1 cellular context compared by ENCODE assay signal in genomic region chr7:27177795-27178320, GRCh38.
TF ChIP-seq lines count a peak whose summit lies in the region.

No MANE protein-coding gene starts in this region.

TF ChIP-seq in HEK293, 187 proteins besides CTCF, POLR2A, EP300 and RAD21 (continued from another document and continues in another):
- TF ChIP-seq, protein P1, sequence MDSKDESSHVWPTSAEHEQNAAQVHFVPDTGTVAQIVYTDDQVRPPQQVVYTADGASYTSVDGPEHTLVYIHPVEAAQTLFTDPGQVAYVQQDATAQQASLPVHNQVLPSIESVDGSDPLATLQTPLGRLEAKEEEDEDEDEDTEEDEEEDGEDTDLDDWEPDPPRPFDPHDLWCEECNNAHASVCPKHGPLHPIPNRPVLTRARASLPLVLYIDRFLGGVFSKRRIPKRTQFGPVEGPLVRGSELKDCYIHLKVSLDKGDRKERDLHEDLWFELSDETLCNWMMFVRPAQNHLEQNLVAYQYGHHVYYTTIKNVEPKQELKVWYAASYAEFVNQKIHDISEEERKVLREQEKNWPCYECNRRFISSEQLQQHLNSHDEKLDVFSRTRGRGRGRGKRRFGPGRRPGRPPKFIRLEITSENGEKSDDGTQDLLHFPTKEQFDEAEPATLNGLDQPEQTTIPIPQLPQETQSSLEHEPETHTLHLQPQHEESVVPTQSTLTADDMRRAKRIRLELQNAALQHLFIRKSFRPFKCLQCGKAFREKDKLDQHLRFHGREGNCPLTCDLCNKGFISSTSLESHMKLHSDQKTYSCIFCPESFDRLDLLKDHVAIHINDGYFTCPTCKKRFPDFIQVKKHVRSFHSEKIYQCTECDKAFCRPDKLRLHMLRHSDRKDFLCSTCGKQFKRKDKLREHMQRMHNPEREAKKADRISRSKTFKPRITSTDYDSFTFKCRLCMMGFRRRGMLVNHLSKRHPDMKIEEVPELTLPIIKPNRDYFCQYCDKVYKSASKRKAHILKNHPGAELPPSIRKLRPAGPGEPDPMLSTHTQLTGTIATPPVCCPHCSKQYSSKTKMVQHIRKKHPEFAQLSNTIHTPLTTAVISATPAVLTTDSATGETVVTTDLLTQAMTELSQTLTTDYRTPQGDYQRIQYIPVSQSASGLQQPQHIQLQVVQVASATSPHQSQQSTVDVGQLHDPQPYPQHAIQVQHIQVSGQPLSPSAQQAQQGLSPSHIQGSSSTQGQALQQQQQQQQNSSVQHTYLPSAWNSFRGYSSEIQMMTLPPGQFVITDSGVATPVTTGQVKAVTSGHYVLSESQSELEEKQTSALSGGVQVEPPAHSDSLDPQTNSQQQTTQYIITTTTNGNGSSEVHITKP (tag by site-specific recombination; IDR thresholded peaks at IDR 0.05) = no peak
- TF ChIP-seq ZNF248 (tag by site-specific recombination; IDR thresholded peaks at IDR 0.05) (no peak), MYNN (tag by site-specific recombination; IDR thresholded peaks at IDR 0.05; ENCODE audit: borderline replicate concordance) (no peak), ZNF202 (tag by site-specific recombination; IDR thresholded peaks at IDR 0.05; ENCODE audit: borderline replicate concordance) (no peak), ZNF132 (tag by site-specific recombination; IDR thresholded peaks at IDR 0.05; ENCODE audit: borderline replicate concordance) (no peak), ZNF157 (tag by site-specific recombination; IDR thresholded peaks at IDR 0.05) (no peak), ZNF514 (tag by site-specific recombination; IDR thresholded peaks at IDR 0.05) (no peak), BCL11A (tag by site-specific recombination; IDR thresholded peaks at IDR 0.05; ENCODE audit: low read depth) (no peak), ZBTB17 (tag by site-specific recombination; IDR thresholded peaks at IDR 0.05) (peak; percentile 35; the same call in 1 of the 2 replicates), FEZF1 (tag by site-specific recombination; IDR thresholded peaks at IDR 0.05) (no peak), ZNF266 (tag by site-specific recombination; IDR thresholded peaks at IDR 0.05; ENCODE audit: low read depth) (no peak), KLF10 (tag by site-specific recombination; IDR thresholded peaks at IDR 0.05) (no peak), ZNF626 (tag by site-specific recombination; IDR thresholded peaks at IDR 0.05) (no peak), ZNF529 (tag by site-specific recombination; IDR thresholded peaks at IDR 0.05; ENCODE audit: insufficient replicate concordance) (no peak), ZNF701 (tag by site-specific recombination; IDR thresholded peaks at IDR 0.05) (no peak), ZNF639 (tag by site-specific recombination; IDR thresholded peaks at IDR 0.05) (no peak), ZNF366 (tag by site-specific recombination; conservative IDR thresholded peaks at IDR 0.05) (no peak), ZNF830 (tag by site-specific recombination; IDR thresholded peaks at IDR 0.05; ENCODE audit: low read depth) (no peak), ZBTB11 (tag by site-specific recombination; conservative IDR thresholded peaks at IDR 0.05; ENCODE audit: low read depth) (no peak), ZXDB (tag by site-specific recombination; IDR thresholded peaks at IDR 0.05) (0 out of 2 replicates have a peak, but pooled peaks have one; percentile 31), ZNF37A (tag by site-specific recombination; IDR thresholded peaks at IDR 0.05) (no peak), ZNF571 (tag by site-specific recombination; IDR thresholded peaks at IDR 0.05) (no peak), PRDM4 (tag by site-specific recombination; IDR thresholded peaks at IDR 0.05) (0 out of 2 replicates have a peak, but pooled peaks have one; percentile 2), ZNF792 (tag by site-specific recombination; IDR thresholded peaks at IDR 0.05) (no peak), HOXD13 (CRISPR knock-in tag; IDR thresholded peaks at IDR 0.05; ENCODE audit: borderline replicate concordance) (no peak), ZNF843 (tag by site-specific recombination; IDR thresholded peaks at IDR 0.05) (no peak), ZNF121 (tag by site-specific recombination; IDR thresholded peaks at IDR 0.05) (no peak), ZNF214 (tag by site-specific recombination; IDR thresholded peaks at IDR 0.05; ENCODE audit: borderline replicate concordance) (no peak)
- TF ChIP-seq, protein P2, sequence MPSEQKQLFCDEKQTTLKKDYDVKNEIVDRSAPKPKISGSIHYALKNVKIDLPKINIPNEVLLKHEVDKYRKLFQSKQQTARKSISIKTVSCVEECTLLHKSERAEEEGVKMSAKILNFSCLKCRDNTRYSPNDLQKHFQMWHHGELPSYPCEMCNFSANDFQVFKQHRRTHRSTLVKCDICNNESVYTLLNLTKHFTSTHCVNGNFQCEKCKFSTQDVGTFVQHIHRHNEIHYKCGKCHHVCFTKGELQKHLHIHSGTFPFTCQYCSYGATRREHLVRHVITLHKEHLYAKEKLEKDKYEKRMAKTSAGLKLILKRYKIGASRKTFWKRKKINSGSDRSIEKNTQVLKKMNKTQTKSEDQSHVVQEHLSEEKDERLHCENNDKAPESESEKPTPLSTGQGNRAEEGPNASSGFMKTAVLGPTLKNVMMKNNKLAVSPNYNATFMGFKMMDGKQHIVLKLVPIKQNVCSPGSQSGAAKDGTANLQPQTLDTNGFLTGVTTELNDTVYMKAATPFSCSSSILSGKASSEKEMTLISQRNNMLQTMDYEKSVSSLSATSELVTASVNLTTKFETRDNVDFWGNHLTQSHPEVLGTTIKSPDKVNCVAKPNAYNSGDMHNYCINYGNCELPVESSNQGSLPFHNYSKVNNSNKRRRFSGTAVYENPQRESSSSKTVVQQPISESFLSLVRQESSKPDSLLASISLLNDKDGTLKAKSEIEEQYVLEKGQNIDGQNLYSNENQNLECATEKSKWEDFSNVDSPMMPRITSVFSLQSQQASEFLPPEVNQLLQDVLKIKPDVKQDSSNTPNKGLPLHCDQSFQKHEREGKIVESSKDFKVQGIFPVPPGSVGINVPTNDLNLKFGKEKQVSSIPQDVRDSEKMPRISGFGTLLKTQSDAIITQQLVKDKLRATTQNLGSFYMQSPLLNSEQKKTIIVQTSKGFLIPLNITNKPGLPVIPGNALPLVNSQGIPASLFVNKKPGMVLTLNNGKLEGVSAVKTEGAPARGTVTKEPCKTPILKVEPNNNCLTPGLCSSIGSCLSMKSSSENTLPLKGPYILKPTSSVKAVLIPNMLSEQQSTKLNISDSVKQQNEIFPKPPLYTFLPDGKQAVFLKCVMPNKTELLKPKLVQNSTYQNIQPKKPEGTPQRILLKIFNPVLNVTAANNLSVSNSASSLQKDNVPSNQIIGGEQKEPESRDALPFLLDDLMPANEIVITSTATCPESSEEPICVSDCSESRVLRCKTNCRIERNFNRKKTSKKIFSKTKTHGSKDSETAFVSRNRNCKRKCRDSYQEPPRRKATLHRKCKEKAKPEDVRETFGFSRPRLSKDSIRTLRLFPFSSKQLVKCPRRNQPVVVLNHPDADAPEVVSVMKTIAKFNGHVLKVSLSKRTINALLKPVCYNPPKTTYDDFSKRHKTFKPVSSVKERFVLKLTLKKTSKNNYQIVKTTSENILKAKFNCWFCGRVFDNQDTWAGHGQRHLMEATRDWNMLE (tag by site-specific recombination; conservative IDR thresholded peaks at IDR 0.05; ENCODE audit: low read depth) = no peak
- TF ChIP-seq, protein P3, sequence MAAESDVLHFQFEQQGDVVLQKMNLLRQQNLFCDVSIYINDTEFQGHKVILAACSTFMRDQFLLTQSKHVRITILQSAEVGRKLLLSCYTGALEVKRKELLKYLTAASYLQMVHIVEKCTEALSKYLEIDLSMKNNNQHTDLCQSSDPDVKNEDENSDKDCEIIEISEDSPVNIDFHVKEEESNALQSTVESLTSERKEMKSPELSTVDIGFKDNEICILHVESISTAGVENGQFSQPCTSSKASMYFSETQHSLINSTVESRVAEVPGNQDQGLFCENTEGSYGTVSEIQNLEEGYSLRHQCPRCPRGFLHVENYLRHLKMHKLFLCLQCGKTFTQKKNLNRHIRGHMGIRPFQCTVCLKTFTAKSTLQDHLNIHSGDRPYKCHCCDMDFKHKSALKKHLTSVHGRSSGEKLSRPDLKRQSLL (tag by site-specific recombination; IDR thresholded peaks at IDR 0.05) = no peak
- TF ChIP-seq, protein P4, sequence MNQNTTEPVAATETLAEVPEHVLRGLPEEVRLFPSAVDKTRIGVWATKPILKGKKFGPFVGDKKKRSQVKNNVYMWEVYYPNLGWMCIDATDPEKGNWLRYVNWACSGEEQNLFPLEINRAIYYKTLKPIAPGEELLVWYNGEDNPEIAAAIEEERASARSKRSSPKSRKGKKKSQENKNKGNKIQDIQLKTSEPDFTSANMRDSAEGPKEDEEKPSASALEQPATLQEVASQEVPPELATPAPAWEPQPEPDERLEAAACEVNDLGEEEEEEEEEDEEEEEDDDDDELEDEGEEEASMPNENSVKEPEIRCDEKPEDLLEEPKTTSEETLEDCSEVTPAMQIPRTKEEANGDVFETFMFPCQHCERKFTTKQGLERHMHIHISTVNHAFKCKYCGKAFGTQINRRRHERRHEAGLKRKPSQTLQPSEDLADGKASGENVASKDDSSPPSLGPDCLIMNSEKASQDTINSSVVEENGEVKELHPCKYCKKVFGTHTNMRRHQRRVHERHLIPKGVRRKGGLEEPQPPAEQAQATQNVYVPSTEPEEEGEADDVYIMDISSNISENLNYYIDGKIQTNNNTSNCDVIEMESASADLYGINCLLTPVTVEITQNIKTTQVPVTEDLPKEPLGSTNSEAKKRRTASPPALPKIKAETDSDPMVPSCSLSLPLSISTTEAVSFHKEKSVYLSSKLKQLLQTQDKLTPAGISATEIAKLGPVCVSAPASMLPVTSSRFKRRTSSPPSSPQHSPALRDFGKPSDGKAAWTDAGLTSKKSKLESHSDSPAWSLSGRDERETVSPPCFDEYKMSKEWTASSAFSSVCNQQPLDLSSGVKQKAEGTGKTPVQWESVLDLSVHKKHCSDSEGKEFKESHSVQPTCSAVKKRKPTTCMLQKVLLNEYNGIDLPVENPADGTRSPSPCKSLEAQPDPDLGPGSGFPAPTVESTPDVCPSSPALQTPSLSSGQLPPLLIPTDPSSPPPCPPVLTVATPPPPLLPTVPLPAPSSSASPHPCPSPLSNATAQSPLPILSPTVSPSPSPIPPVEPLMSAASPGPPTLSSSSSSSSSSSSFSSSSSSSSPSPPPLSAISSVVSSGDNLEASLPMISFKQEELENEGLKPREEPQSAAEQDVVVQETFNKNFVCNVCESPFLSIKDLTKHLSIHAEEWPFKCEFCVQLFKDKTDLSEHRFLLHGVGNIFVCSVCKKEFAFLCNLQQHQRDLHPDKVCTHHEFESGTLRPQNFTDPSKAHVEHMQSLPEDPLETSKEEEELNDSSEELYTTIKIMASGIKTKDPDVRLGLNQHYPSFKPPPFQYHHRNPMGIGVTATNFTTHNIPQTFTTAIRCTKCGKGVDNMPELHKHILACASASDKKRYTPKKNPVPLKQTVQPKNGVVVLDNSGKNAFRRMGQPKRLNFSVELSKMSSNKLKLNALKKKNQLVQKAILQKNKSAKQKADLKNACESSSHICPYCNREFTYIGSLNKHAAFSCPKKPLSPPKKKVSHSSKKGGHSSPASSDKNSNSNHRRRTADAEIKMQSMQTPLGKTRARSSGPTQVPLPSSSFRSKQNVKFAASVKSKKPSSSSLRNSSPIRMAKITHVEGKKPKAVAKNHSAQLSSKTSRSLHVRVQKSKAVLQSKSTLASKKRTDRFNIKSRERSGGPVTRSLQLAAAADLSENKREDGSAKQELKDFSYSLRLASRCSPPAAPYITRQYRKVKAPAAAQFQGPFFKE (tag by site-specific recombination; IDR thresholded peaks at IDR 0.05; ENCODE audit: borderline replicate concordance) = no peak
